ENCODE assay signal across 1 cellular context in genomic region chr9:37422289-37423104, GRCh38.
A peak's percentile ranks its signal among the peaks of the same experiment; 100 is the strongest.
TF ChIP-seq lines count a peak whose summit lies in the region.

Gene GRHPR, plus strand, starts transcription at chr9:37422696. Its CDS starts 55 bp downstream, at chr9:37422751.

TF ChIP-seq in K562, 482 proteins besides CTCF, POLR2A, EP300 and RAD21 (continued from another document and continues in another):
- TF ChIP-seq ZNF407 (IDR thresholded peaks at IDR 0.05; ENCODE audit: low read depth) (no peak), NFIC (IDR thresholded peaks at IDR 0.05) (peak; percentile 35; the same call in 1 of the 2 replicates), JUND (IDR thresholded peaks at IDR 0.05; ENCODE audit: borderline replicate concordance, low read depth, low read length) (no peak; the same call in 1 of the 2 replicates), JUND (tag; IDR thresholded peaks at IDR 0.05; ENCODE audit: borderline replicate concordance, low read depth, low read length) (no peak; the same call in 2 of the 3 replicates), USF2 (CRISPR knock-in tag; IDR thresholded peaks at IDR 0.05) (no peak; the same call in 1 of the 2 replicates), ZNF740 (CRISPR knock-in tag; IDR thresholded peaks at IDR 0.05) (peak; percentile 99), ZNF740 (tag; IDR thresholded peaks at IDR 0.05) (peak in 1 of 2 experiments; percentile 93; a peak in 2 of 4 replicates), TSC22D4 (tag; IDR thresholded peaks at IDR 0.05) (no peak), TFAP4 (CRISPR knock-in tag; IDR thresholded peaks at IDR 0.05; ENCODE audit: borderline replicate concordance) (peak; percentile 88), ZBTB26 (CRISPR knock-in tag; IDR thresholded peaks at IDR 0.05) (peak; percentile 55; the same call in 1 of the 2 replicates), ARHGAP35 (IDR thresholded peaks at IDR 0.05; ENCODE audit: partially characterized antibody) (no peak), ZNF212 (CRISPR knock-in tag; IDR thresholded peaks at IDR 0.05) (no peak), ZNF165 (CRISPR knock-in tag; IDR thresholded peaks at IDR 0.05; ENCODE audit: borderline replicate concordance) (0 out of 2 replicates have a peak, but pooled peaks have one; percentile 79), SUPT5H (IDR thresholded peaks at IDR 0.05) (peak; percentile 96), SRF (CRISPR knock-in tag; IDR thresholded peaks at IDR 0.05) (no peak; a peak in 1 of 4 replicates), ELK3 (CRISPR knock-in tag; IDR thresholded peaks at IDR 0.05) (no peak), ZBTB8A (IDR thresholded peaks at IDR 0.05; ENCODE audit: partially characterized antibody) (no peak), NCOA4 (IDR thresholded peaks at IDR 0.05; ENCODE audit: partially characterized antibody) (no peak), SREBF2 (CRISPR knock-in tag; IDR thresholded peaks at IDR 0.05) (peak; percentile 64; the same call in 1 of the 2 replicates), RBM39 (optimal IDR thresholded peaks at IDR 0.05; ENCODE audit: low read depth, low read length) (no peak), MECOM (CRISPR knock-in tag; IDR thresholded peaks at IDR 0.05) (no peak), ZNF263 (CRISPR knock-in tag; IDR thresholded peaks at IDR 0.05; ENCODE audit: borderline replicate concordance) (no peak), HEY1 (CRISPR knock-in tag; IDR thresholded peaks at IDR 0.05; ENCODE audit: borderline replicate concordance) (0 out of 2 replicates have a peak, but pooled peaks have one; percentile 12), NCOA6 (IDR thresholded peaks at IDR 0.05) (peak; percentile 70; the same call in 1 of the 2 replicates), MEF2A (IDR thresholded peaks at IDR 0.05; ENCODE audit: control insufficient read depth, low read depth, low read length) (no peak), DIDO1 (tag; IDR thresholded peaks at IDR 0.05; ENCODE audit: low read depth) (0 out of 2 replicates have a peak, but pooled peaks have one; percentile 16), POLR2AphosphoS5 (IDR thresholded peaks at IDR 0.05; ENCODE audit: control insufficient read depth, insufficient read depth, low read depth, low read length) (peak; percentile 73), CREB3L1 (IDR thresholded peaks at IDR 0.05; ENCODE audit: borderline replicate concordance, low read depth) (no peak; the same call in 1 of the 2 replicates), ZNF146 (CRISPR knock-in tag; IDR thresholded peaks at IDR 0.05; ENCODE audit: unreplicated experiment) (peak; percentile 27), LEF1 (IDR thresholded peaks at IDR 0.05) (peak; percentile 79), NRF1 (conservative IDR thresholded peaks at IDR 0.05 in 1 of 2, IDR thresholded peaks at IDR 0.05 in 1 of 2) (peak; percentile 96 to 97), ZNF76 (CRISPR knock-in tag; IDR thresholded peaks at IDR 0.05; ENCODE audit: borderline replicate concordance) (no peak; the same call in 1 of the 2 replicates), RBM15 (IDR thresholded peaks at IDR 0.05; ENCODE audit: insufficient read depth, low read length) (no peak), ZNF12 (CRISPR knock-in tag; IDR thresholded peaks at IDR 0.05) (peak; percentile 18; the same call in 1 of the 2 replicates), SMC3 (conservative IDR thresholded peaks at IDR 0.05; ENCODE audit: insufficient read depth, low read depth, low read length) (no peak), TBL1XR1 (IDR thresholded peaks at IDR 0.05; ENCODE audit: low read length in 2 of 2) (0 out of 4 replicates have a peak, but pooled peaks of 1 of the 2 experiments have one; percentile 11), CBFA2T2 (conservative IDR thresholded peaks at IDR 0.05) (peak; percentile 42), SAFB2 (IDR thresholded peaks at IDR 0.05; ENCODE audit: borderline replicate concordance, low read depth, low read length, severe bottlenecking) (no peak), WHSC1 (IDR thresholded peaks at IDR 0.05; ENCODE audit: low read length) (no peak), TAF7 (tag; IDR thresholded peaks at IDR 0.05) (peak; percentile 69; the same call in 1 of the 2 replicates), E2F4 (CRISPR knock-in tag; IDR thresholded peaks at IDR 0.05; ENCODE audit: low read depth) (peak; percentile 7; the same call in 1 of the 2 replicates), TAL1 (IDR thresholded peaks at IDR 0.05) (no peak), ASH1L (IDR thresholded peaks at IDR 0.05; ENCODE audit: borderline replicate concordance, low read depth, partially characterized antibody) (no peak), NFATC3 (IDR thresholded peaks at IDR 0.05) (no peak), PRDM10 (IDR thresholded peaks at IDR 0.05; ENCODE audit: partially characterized antibody) (peak; percentile 97)
